ENCODE assay signal across 11 cellular contexts in genomic region chr10:95247200-95247880, GRCh38. TPM values are rescaled to one million over a fixed set of nuclear protein-coding genes. Genes with fewer than 3 reads are reported as not detected.
A peak's percentile ranks its signal among the peaks of the same experiment; 100 is the strongest.
DNase-seq lines count a peak whose midpoint lies in the region; ATAC-seq and TF ChIP-seq lines count a peak whose summit lies in the region.
"Had no signal": no experiment of that assay in that cellular context is flagged by ENCODE, and none has a peak within 500 bp of the region (broad histone marks: within the 10 kb centered on the region; RNA-seq: fewer than 3 reads in every experiment).

No MANE protein-coding gene starts in this region.

- ATAC-seq in left colon (peak; percentile 37), GM18868 (IDR thresholded peaks at IDR 0.05; ENCODE audit: unreplicated experiment) (no peak), HG02973 (IDR thresholded peaks at IDR 0.05; ENCODE audit: unreplicated experiment) (no peak)
- no peak for ATAC-seq in effector memory CD8-positive, alpha-beta T cell (replicated peaks)

- no peak overlapping the region for H3K4me3 ChIP-seq in thyroid gland (replicated peaks in 1 of 3)
- H3K4me3 ChIP-seq: tibial nerve had no signal

- H3K36me3 Mint-ChIP-seq in effector memory CD8-positive, alpha-beta T cell (ENCODE audit: insufficient read depth): peaks cover 3% of the 10 kb centered on the region

- no peaks in the 10 kb centered on the region for H3K9me3 ChIP-seq in thyroid gland
- H3K9me3 ChIP-seq: tibial nerve had no signal

- DNase-seq in HS-5 (ENCODE audit: low read depth): peak; percentile 86
- peak; percentile 73 for DNase-seq in astrocyte of the hippocampus (ENCODE audit: low read depth, low spot score)
- DNase-seq in left colon: no peak
- no peak for DNase-seq in thyroid gland
- DNase-seq in effector memory CD8-positive, alpha-beta T cell: no peak
- DNase-seq in NCI-H524 (lab: John Stamatoyannopoulos, UW): no peak

- H3K9me3 Mint-ChIP-seq in effector memory CD8-positive, alpha-beta T cell: no peaks in the 10 kb centered on the region
- H3K9me3 Mint-ChIP-seq: activated T-helper 2 cell treated with anti-CD3 and anti-CD28 coated beads, Interferon-gamma antibody, Interleukin-2, Interleukin-4, amounts not matched to agents 10 μg/mL and 5 μg/mL and 100 μg/mL, durations not matched to agents 14 hours and 24 hours and 36 hours; T-helper 1 cell treated with Interleukin-12 subunit alpha and Interleukin-12 subunit beta and Interleukin-4 antibody, amounts not matched to agents 30 μg/mL and 1 μg/mL, for 36 hours had no signal

- TF ChIP-seq CTCF in thyroid gland (IDR thresholded peaks at IDR 0.05): no peak

- peaks cover 13 to 25% of the 10 kb centered on the region in 2 donors for H3K36me3 ChIP-seq in thyroid gland

- peak overlapping the region in 2 of 3 donors; percentile 1 to 52 for H3K27ac ChIP-seq in thyroid gland

- WGBS in thyroid gland, 2 donors: 72 to 78% methylated on average over 6 of the region's 6 CpGs

- peak overlapping the region in 1 of 2 donors; percentile 18 for H3K27ac Mint-ChIP-seq in effector memory CD8-positive, alpha-beta T cell
- H3K27ac Mint-ChIP-seq: activated T-helper 2 cell treated with anti-CD3 and anti-CD28 coated beads, Interferon-gamma antibody, Interleukin-2, Interleukin-4, amounts not matched to agents 10 μg/mL and 5 μg/mL and 100 μg/mL, durations not matched to agents 14 hours and 24 hours and 36 hours; T-helper 1 cell treated with Interleukin-12 subunit alpha and Interleukin-12 subunit beta and Interleukin-4 antibody, amounts not matched to agents 30 μg/mL and 1 μg/mL, for 36 hours had no signal

- peaks cover 0 to 24% of the 10 kb centered on the region in 2 donors for H3K27me3 Mint-ChIP-seq in effector memory CD8-positive, alpha-beta T cell

- TF ChIP-seq POLR2A in thyroid gland (IDR thresholded peaks at IDR 0.05): no peak

- H3K27me3 ChIP-seq in thyroid gland: no peaks in the 10 kb centered on the region
- H3K27me3 ChIP-seq: tibial nerve had no signal

- H3K4me1 Mint-ChIP-seq in effector memory CD8-positive, alpha-beta T cell (ENCODE audit: low read depth in 2 of 2): peaks cover 3% of the 10 kb centered on the region in 2 donors

- intact Hi-C loops in left colon (cut with DNase I, micrococcal nuclease): loop anchor here (5.0 to 10.0 kb wide), 2 partner anchors 115 to 117 kb away; no protein-coding TSS in a partner anchor
- intact Hi-C loops in thyroid gland (cut with DNase I): loop anchor here (10.0 kb wide), 1 partner anchor 63 kb away; no protein-coding TSS in a partner anchor

- H3K4me3 Mint-ChIP-seq in effector memory CD8-positive, alpha-beta T cell: no peak overlapping the region
- H3K4me3 Mint-ChIP-seq: T-helper 1 cell treated with Interleukin-12 subunit alpha and Interleukin-12 subunit beta and Interleukin-4 antibody, amounts not matched to agents 30 μg/mL and 1 μg/mL, for 36 hours had no signal

- H3K4me1 ChIP-seq in thyroid gland: peaks cover 13 to 28% of the 10 kb centered on the region in 2 donors

RNA-seq across cellular contexts. Expression of gene PDLIM1, which starts 43.5 kb away (rescaled TPM):
- total RNA-seq in left colon (100 to 1,000 TPM; 342 to 417 TPM), thyroid gland (100 to 1,000 TPM in 1 of 4 donors, 10 to 100 TPM in 3; 67.8 to 158 (median 90.7) TPM)

RNA-seq across cellular contexts. Expression of gene ACSM6, which starts 53.3 kb away (rescaled TPM):
- total RNA-seq in left colon: not detected
- total RNA-seq in thyroid gland: under 1 TPM in 3 of 4 donors, not detected in 1; 0.54 to 0.63 (median 0.56) TPM
- total RNA-seq: activated T-helper 2 cell treated with anti-CD3 and anti-CD28 coated beads, Interferon-gamma antibody, Interleukin-2, Interleukin-4, amounts not matched to agents 10 μg/mL and 5 μg/mL and 100 μg/mL, durations not matched to agents 14 hours and 24 hours and 36 hours; tibial nerve had no signal

Comparison
In these comparisons a context has a peak if more than half of its experiments do, and no peak if none do; other contexts are left out.
1. DNase-seq: peak in HS-5 (single experiment) and astrocyte of the hippocampus (single experiment); none in left colon (0 of 2), thyroid gland (0 of 2), effector memory CD8-positive, alpha-beta T cell (0 of 3) and NCI-H524 (0 of 2).